ENCODE assay signal across 8 cellular contexts in genomic region chr4:122826596-122827257, GRCh38. TPM values are rescaled to one million over a fixed set of nuclear protein-coding genes. Genes with fewer than 3 reads are reported as not detected.
DNase-seq lines count a peak whose midpoint lies in the region; ATAC-seq and TF ChIP-seq lines count a peak whose summit lies in the region.

FGF2 (plus strand) TSS chr4:122826831; CDS start chr4:122827175, 344 bp downstream.

- H3K27me3 ChIP-seq in BJ (ENCODE audit: control insufficient read depth, insufficient read depth, low read length) = no peaks in the 10 kb centered on the region

- TF ChIP-seq CTCF in BJ (IDR thresholded peaks at IDR 0.05; ENCODE audit: insufficient read depth, low read depth, low read length) = no peak

- POLR2A ChIA-PET in BJ (lab: Charles Lee) = interaction anchor here (0.5 kb wide), 1 partner anchor 33 kb away, joined by 14 read pairs; no protein-coding TSS in a partner anchor

- intact Hi-C loops in dendritic cell treated with granulocyte-macrophage colony-stimulating factor and Interleukin-4, amounts not matched to agents 40 ng/mL and 50 ng/mL, for 4 days (cut with micrococcal nuclease) = no loop called here

- peak within 1 kb of the TSS; percentile 94 for H3K4me3 ChIP-seq in BJ (ENCODE audit: low read depth, low read length)

- DNase-seq in BJ (ENCODE audit: low read depth) (no peak), T-helper 17 cell (peak in 1 of 3 donors; percentile 18), left kidney (ENCODE audit: low read depth, low spot score) (peak; percentile 92), NCI-H187 treated with DMSO at 0.1 percent for 48 hours (lab: John Stamatoyannopoulos, UW) (no peak)
- DNase-seq in stimulated activated CD4-positive, alpha-beta T cell treated with anti-CD3 and anti-CD28 coated beads, Interleukin-4, amount 100 ng/mL, for 24 hours = peak; percentile 5

- no peak within 1 kb of the TSS for H3K27ac Mint-ChIP-seq in T-helper 17 cell
- H3K27ac Mint-ChIP-seq in dendritic cell treated with granulocyte-macrophage colony-stimulating factor and Interleukin-4, amounts not matched to agents 40 ng/mL and 50 ng/mL, for 4 days = no peak within 1 kb of the TSS

- H3K27me3 Mint-ChIP-seq in T-helper 17 cell = peaks cover 74% of the 10 kb centered on the region
- peaks cover 77% of the 10 kb centered on the region for H3K27me3 Mint-ChIP-seq in dendritic cell treated with granulocyte-macrophage colony-stimulating factor and Interleukin-4, amounts not matched to agents 40 ng/mL and 50 ng/mL, for 4 days

- ATAC-seq in GM18909 (IDR thresholded peaks at IDR 0.05; ENCODE audit: poor library complexity, unreplicated experiment) (peak; percentile 26), HG03097 (IDR thresholded peaks at IDR 0.05; ENCODE audit: low FRiP score, unreplicated experiment) (peak; percentile 15), T-helper 17 cell (no peak)

- CTCF ChIA-PET in BJ (lab: Yijun Ruan, JAX) = interaction anchor here (0.9 to 2.0 kb wide), 2 partner anchors 23 to 69 kb away, joined by 3 to 6 read pairs; no protein-coding TSS in a partner anchor

- H3K36me3 ChIP-seq in BJ (ENCODE audit: control insufficient read depth, insufficient read depth, low read length) = no peaks in the 10 kb centered on the region

- H3K36me3 Mint-ChIP-seq in T-helper 17 cell (ENCODE audit: low read depth) = peaks cover 3% of the 10 kb centered on the region
- no peaks in the 10 kb centered on the region for H3K36me3 Mint-ChIP-seq in dendritic cell treated with granulocyte-macrophage colony-stimulating factor and Interleukin-4, amounts not matched to agents 40 ng/mL and 50 ng/mL, for 4 days (ENCODE audit: low read depth)

- no peaks in the 10 kb centered on the region for H3K9me3 Mint-ChIP-seq in dendritic cell treated with granulocyte-macrophage colony-stimulating factor and Interleukin-4, amounts not matched to agents 40 ng/mL and 50 ng/mL, for 4 days

- no peaks in the 10 kb centered on the region for H3K9me3 ChIP-seq in T-helper 17 cell (ENCODE audit: control insufficient read depth, low read length, poor library complexity, severe bottlenecking)

- H3K4me1 Mint-ChIP-seq in T-helper 17 cell = peaks cover 14% of the 10 kb centered on the region
- peaks cover 13% of the 10 kb centered on the region for H3K4me1 Mint-ChIP-seq in dendritic cell treated with granulocyte-macrophage colony-stimulating factor and Interleukin-4, amounts not matched to agents 40 ng/mL and 50 ng/mL, for 4 days (ENCODE audit: low read depth)

- H3K4me3 Mint-ChIP-seq in T-helper 17 cell = peak within 1 kb of the TSS; percentile 84
- H3K4me3 Mint-ChIP-seq in dendritic cell treated with granulocyte-macrophage colony-stimulating factor and Interleukin-4, amounts not matched to agents 40 ng/mL and 50 ng/mL, for 4 days = peak within 1 kb of the TSS; percentile 71

RNA-seq across cellular contexts. Expression of gene FGF2, which starts in this region (rescaled TPM):
- 72.7 and 192 TPM in 2 replicates for polyA plus RNA-seq in BJ (2011; rRNA removed)
- polyA minus RNA-seq in BJ (2011; rRNA and poly(A)+ RNA removed) = 127 and 158 TPM in 2 replicates
- total RNA-seq in T-helper 17 cell = under 1 TPM in 1 of 2 donors, not detected in 1; 0.31 TPM

Comparison
In these comparisons a context has a peak if more than half of its experiments do, and no peak if none do; other contexts are left out.
1. DNase-seq: peak in left kidney (single experiment) and stimulated activated CD4-positive, alpha-beta T cell treated with anti-CD3 and anti-CD28 coated beads, Interleukin-4, amount 100 ng/mL, for 24 hours (single experiment); none in BJ (single experiment) and NCI-H187 treated with DMSO at 0.1 percent for 48 hours (single experiment).